Comparison of ENCODE assay signal across 8 cellular contexts in the genomic region with DNA sequence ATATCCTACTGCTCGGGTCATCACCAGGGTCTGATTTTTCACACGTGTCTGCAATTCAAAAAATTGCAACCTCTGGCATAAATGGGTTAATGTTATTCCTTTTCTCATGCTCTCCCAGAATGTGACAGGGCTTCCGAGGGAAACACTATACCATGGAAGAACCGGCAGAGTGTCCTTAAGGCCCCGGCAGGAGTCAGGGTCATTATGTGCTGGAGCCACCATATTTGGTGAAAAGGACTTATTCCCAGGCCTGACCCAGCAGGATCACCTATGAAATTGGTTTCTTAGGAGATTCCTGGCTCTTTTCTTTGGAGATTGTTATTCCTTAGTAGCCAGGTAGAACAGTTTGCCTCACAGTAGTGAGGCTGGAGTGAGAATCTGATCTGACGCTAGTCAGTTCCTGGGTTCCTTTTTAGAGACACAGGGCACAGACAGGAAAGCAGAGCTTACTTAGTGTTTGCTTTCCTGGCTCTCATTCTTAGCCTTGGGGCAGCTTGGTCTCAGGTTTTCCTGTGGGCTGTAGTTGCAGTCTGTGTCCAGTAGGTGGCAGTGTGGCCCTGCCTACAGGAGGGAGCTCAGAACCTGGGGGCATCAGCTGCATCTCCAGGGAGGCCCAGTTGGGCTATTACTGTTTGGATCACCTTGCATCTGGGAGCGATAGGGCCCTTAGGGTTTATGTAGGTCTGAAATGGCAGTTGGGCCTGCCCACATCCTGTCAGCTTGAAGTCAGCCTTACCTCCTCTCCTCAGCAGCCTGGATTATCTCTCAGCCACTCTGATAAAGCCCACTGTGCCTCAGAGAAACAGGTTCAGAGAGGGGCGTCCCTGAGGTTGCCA.
DNase-seq lines count a peak whose midpoint lies in the region; ATAC-seq lines count a peak whose summit lies in the region.

No MANE protein-coding gene starts in this region.

- peaks cover 65% of the 10 kb centered on the region for H3K36me3 Mint-ChIP-seq in central memory CD8-positive, alpha-beta T cell (ENCODE audit: insufficient read depth)

- H3K4me1 Mint-ChIP-seq in central memory CD8-positive, alpha-beta T cell: peaks cover 20% of the 10 kb centered on the region

- H3K27me3 Mint-ChIP-seq in central memory CD8-positive, alpha-beta T cell: no peaks in the 10 kb centered on the region

- no peak overlapping the region for H3K4me3 Mint-ChIP-seq in central memory CD8-positive, alpha-beta T cell

- peak overlapping the region; percentile 29 for H3K27ac Mint-ChIP-seq in central memory CD8-positive, alpha-beta T cell (ENCODE audit: low read depth)

- ATAC-seq in central memory CD8-positive, alpha-beta T cell (replicated peaks; ENCODE audit: extremely low read depth, poor library complexity, severe bottlenecking): peak; percentile 76
- ATAC-seq in GM18909 (IDR thresholded peaks at IDR 0.05; ENCODE audit: poor library complexity, unreplicated experiment): no peak

- DNase-seq in AG08395 (ENCODE audit: low spot score) (peak; percentile 88), GM19238 (ENCODE audit: insufficient read length, low spot score) (peak; percentile 79), NCI-H2227 treated with DMSO at 0.1 percent for 48 hours (lab: John Stamatoyannopoulos, UW) (peak; percentile 68), left kidney (ENCODE audit: low read depth, low spot score) (peak; percentile 87)
- peak; percentile 46 to 54 (median 50) for DNase-seq in activated CD4-positive, CD25-positive, alpha-beta regulatory T cell (lab: John Stamatoyannopoulos, UW)
- peak; percentile 69 to 73 for DNase-seq in central memory CD8-positive, alpha-beta T cell (ENCODE audit: low spot score in 2 of 2)
- DNase-seq in stimulated activated CD4-positive, alpha-beta T cell treated with anti-CD3 and anti-CD28 coated beads, TNF-alpha, amount 100 ng/mL, for 24 hours (ENCODE audit: low read depth in 3 of 3): peak; percentile 35 to 61 (median 59)

- H3K9me3 Mint-ChIP-seq in central memory CD8-positive, alpha-beta T cell: no peaks in the 10 kb centered on the region
